In the genomic region with DNA sequence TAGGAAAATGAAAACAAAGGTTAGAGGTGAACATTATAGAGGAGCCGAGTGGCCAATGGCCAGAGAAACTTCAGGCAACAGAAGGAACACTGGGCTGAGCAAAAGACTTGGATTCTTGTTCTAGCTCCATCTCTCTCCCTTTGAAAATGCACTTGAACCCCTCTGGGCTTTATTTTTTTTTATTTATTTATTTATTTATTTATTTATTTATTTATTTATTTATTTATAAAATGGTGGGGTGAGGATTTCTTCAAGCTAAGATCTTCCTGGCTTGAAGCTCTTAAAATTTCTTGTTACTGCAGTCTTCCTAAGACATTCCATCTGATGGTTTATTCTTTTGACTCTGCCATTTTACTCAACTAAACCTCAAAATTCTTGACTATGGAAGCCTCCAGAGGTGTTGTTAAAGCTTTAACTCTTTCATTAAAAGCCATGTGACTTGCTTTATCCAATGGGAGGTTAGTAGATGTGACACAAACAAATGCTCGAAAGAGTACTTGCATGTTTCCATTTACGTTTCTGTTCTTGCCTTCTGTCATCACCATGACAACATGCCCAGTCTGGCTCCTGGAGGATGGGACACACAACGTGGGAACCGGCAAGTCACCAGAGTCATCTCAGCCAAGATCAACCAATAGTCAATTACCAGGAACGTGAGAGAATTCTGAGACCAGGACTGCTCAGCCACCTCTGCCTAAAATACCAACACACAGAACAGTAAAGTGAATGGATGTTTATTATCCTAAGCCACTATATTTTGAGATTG, we compare ENCODE assay signal across 20 cellular contexts.
"Had no signal": no experiment of that assay in that cellular context is flagged by ENCODE, and none has a peak within 500 bp of the region (broad histone marks: within the 10 kb centered on the region; RNA-seq: fewer than 3 reads in every experiment).

No MANE protein-coding gene starts in this region.

- H3K4me1 Mint-ChIP-seq: immature natural killer cell; memory B cell; naive thymus-derived CD4-positive, alpha-beta T cell had no signal

- H3K9me3 Mint-ChIP-seq: dendritic cell treated with granulocyte-macrophage colony-stimulating factor and Interleukin-4, amounts not matched to agents 40 ng/mL and 50 ng/mL, for 4 days; effector memory CD8-positive, alpha-beta T cell; memory B cell had no signal

- H3K27ac ChIP-seq: esophagus squamous epithelium, gastroesophageal sphincter, left ventricle myocardium inferior, lower lobe of right lung had no signal

- H3K27me3 ChIP-seq: esophagus squamous epithelium, gastroesophageal sphincter, ovary had no signal

- H3K27ac Mint-ChIP-seq: dendritic cell treated with granulocyte-macrophage colony-stimulating factor and Interleukin-4, amounts not matched to agents 40 ng/mL and 50 ng/mL, for 4 days; effector memory CD8-positive, alpha-beta T cell; immature natural killer cell; memory B cell; naive thymus-derived CD4-positive, alpha-beta T cell; progenitor cell of endocrine pancreas had no signal

- H3K4me3 Mint-ChIP-seq: dendritic cell treated with granulocyte-macrophage colony-stimulating factor and Interleukin-4, amounts not matched to agents 40 ng/mL and 50 ng/mL, for 4 days; effector memory CD8-positive, alpha-beta T cell; immature natural killer cell; memory B cell; naive thymus-derived CD4-positive, alpha-beta T cell had no signal

- FAIRE-seq: kidney, small intestine had no signal

- H3K36me3 Mint-ChIP-seq: immature natural killer cell; memory B cell; naive thymus-derived CD4-positive, alpha-beta T cell had no signal

- H3K4me3 ChIP-seq: esophagus squamous epithelium, gastroesophageal sphincter, left ventricle myocardium inferior, lower lobe of right lung, ovary had no signal

- H3K9me3 ChIP-seq: esophagus squamous epithelium, gastroesophageal sphincter, left ventricle myocardium inferior, lower lobe of right lung, ovary had no signal

- ATAC-seq: effector memory CD8-positive, alpha-beta T cell; gastroesophageal sphincter; left cardiac atrium; lower lobe of right lung; naive thymus-derived CD4-positive, alpha-beta T cell; right cardiac atrium had no signal

- H3K27me3 Mint-ChIP-seq: dendritic cell treated with granulocyte-macrophage colony-stimulating factor and Interleukin-4, amounts not matched to agents 40 ng/mL and 50 ng/mL, for 4 days had no signal

- H3K36me3 ChIP-seq: esophagus squamous epithelium, gastroesophageal sphincter, left ventricle myocardium inferior, lower lobe of right lung, ovary had no signal

- DNase-seq: effector memory CD8-positive, alpha-beta T cell; esophagus squamous epithelium; foreskin fibroblast; glutamatergic neuron; immature natural killer cell; kidney; left cardiac atrium; left ventricle myocardium inferior; lower lobe of right lung; naive thymus-derived CD4-positive, alpha-beta T cell; ovary; right cardiac atrium; stimulated activated CD4-positive, alpha-beta T cell treated with anti-CD3 and anti-CD28 coated beads, Interleukin-2, amount 100 ng/mL, for 48 hours; stimulated activated naive CD4-positive, alpha-beta T cell treated with Interleukin-2 at 50 U/mL for 16 hours; trophoblast cell had no signal
